ENCODE assay signal across 23 cellular contexts in genomic region chr2:88613921-88614320, GRCh38. TPM values are rescaled to one million over a fixed set of nuclear protein-coding genes. Genes with fewer than 3 reads are reported as not detected.
DNase-seq lines count a peak whose midpoint lies in the region; ATAC-seq and TF ChIP-seq lines count a peak whose summit lies in the region.
"Had no signal": no experiment of that assay in that cellular context is flagged by ENCODE, and none has a peak within 500 bp of the region (broad histone marks: within the 10 kb centered on the region; RNA-seq: fewer than 3 reads in every experiment).

No MANE protein-coding gene starts in this region.

- DNase-seq in hepatocyte (ENCODE audit: low spot score) = no peak
- no peak for DNase-seq in dedifferentiated amniotic fluid mesenchymal stem cell (ENCODE audit: extremely low spot score)
- no peak for DNase-seq in NCI-H2081 treated with DMSO at 0.1 percent for 48 hours (lab: John Stamatoyannopoulos, UW)
- DNase-seq: activated CD4-positive, alpha-beta T cell treated with anti-CD3 and anti-CD28 coated beads, Interleukin-2, amount 50 U/mL, for 48 hours; activated CD4-positive, CD25-positive, alpha-beta regulatory T cell treated with anti-CD3 and anti-CD28 coated beads, Interleukin-2, amount 50 U/mL, for 72 hours; activated T-cell treated with anti-CD3 and anti-CD28 coated beads, Interleukin-2, amount 50 U/mL, for 72 hours; CD8-positive, alpha-beta memory T cell; central memory CD4-positive, alpha-beta T cell; EL; endodermal cell; lower lobe of right lung; naive thymus-derived CD4-positive, alpha-beta T cell; NCI-H1436 treated with DMSO at 0.1 percent for 48 hours; NCI-H2107; sigmoid colon; stimulated activated CD4-positive, alpha-beta T cell treated with anti-CD3 and anti-CD28 coated beads, Interleukin-15, amount 100 ng/mL, for 24 hours; stimulated activated CD4-positive, alpha-beta T cell treated with anti-CD3 and anti-CD28 coated beads, Interleukin-4, amount 100 ng/mL, for 4 hours had no signal

- H3K9me2 ChIP-seq in OCI-LY1 (ENCODE audit: low read depth, low read length) (no peaks in the 10 kb centered on the region), hepatocyte (replicated peaks; ENCODE audit: insufficient read depth) (no peaks in the 10 kb centered on the region)

- no peak overlapping the region for H3K9ac ChIP-seq in BLaER1
- H3K9ac ChIP-seq in OCI-LY1 (ENCODE audit: low read length) = no peak overlapping the region

- H3K9me3 ChIP-seq in BLaER1 = 0 out of 2 replicates have a peak, but pooled peaks cover 8% of the 10 kb centered on the region
- H3K9me3 ChIP-seq in OCI-LY1 (ENCODE audit: low read length) = no peaks in the 10 kb centered on the region
- H3K9me3 ChIP-seq in hepatocyte (ENCODE audit: low read depth) = no peaks in the 10 kb centered on the region
- H3K9me3 ChIP-seq: lower lobe of right lung, sigmoid colon, tibial nerve had no signal

- TF ChIP-seq CTCF in OCI-LY1 (IDR thresholded peaks at IDR 0.05; ENCODE audit: low read length) (no peak), hepatocyte (IDR thresholded peaks at IDR 0.05; ENCODE audit: poor library complexity) (no peak)

- H3K27ac ChIP-seq in BLaER1 = peak overlapping the region; percentile 49; the same call in 1 of the 2 replicates
- peak overlapping the region; percentile 18 for H3K27ac ChIP-seq in OCI-LY1 (ENCODE audit: low read depth, low read length, poor library complexity, severe bottlenecking)
- H3K27ac ChIP-seq in hepatocyte = peak overlapping the region; percentile 45
- H3K27ac ChIP-seq: lower lobe of right lung, sigmoid colon, tibial nerve had no signal

- H3F3A ChIP-seq in OCI-LY1 (ENCODE audit: insufficient read depth, low read length) = no peaks in the 10 kb centered on the region

- H3K27me3 ChIP-seq in BLaER1 (no peaks in the 10 kb centered on the region), OCI-LY1 (ENCODE audit: insufficient read depth, low read length) (no peaks in the 10 kb centered on the region), hepatocyte (no peaks in the 10 kb centered on the region)
- H3K27me3 ChIP-seq: sigmoid colon, tibial nerve had no signal

- H3K79me2 ChIP-seq in OCI-LY1 (ENCODE audit: insufficient read depth, low read length) = peaks cover 34% of the 10 kb centered on the region
- H3K79me2 ChIP-seq in hepatocyte = peaks cover 90% of the 10 kb centered on the region

- H3K36me3 ChIP-seq in BLaER1 (peaks cover 84% of the 10 kb centered on the region), OCI-LY1 (ENCODE audit: insufficient read depth, low read length) (peaks cover 16% of the 10 kb centered on the region; the same call in 1 of the 2 replicates), hepatocyte (replicated peaks; ENCODE audit: insufficient read depth, low read depth) (no peaks in the 10 kb centered on the region)
- H3K36me3 ChIP-seq: sigmoid colon had no signal

- H3K4me2 ChIP-seq in BLaER1 (peak overlapping the region; percentile 71), OCI-LY1 (ENCODE audit: low read length) (no peak overlapping the region), hepatocyte (peak overlapping the region; percentile 5)

- H4K20me1 ChIP-seq in BLaER1 (peaks cover 31% of the 10 kb centered on the region; the same call in 1 of the 2 replicates), OCI-LY1 (ENCODE audit: insufficient read depth, low read length) (no peaks in the 10 kb centered on the region), hepatocyte (ENCODE audit: insufficient read depth, poor library complexity, severe bottlenecking) (peaks cover 36% of the 10 kb centered on the region)

- H3K4me3 ChIP-seq in BLaER1 = no peak overlapping the region
- no peak overlapping the region for H3K4me3 ChIP-seq in OCI-LY1 (ENCODE audit: low read depth, low read length, poor library complexity, severe bottlenecking)
- no peak overlapping the region for H3K4me3 ChIP-seq in hepatocyte
- H3K4me3 ChIP-seq: lower lobe of right lung, sigmoid colon, tibial nerve had no signal

- 71% methylated on average over 4 of the region's 4 CpGs for WGBS in hepatocyte (ENCODE audit: low lambda C conversion rate, missing lambda C conversion rate)

- ATAC-seq in GM18511 (IDR thresholded peaks at IDR 0.05; ENCODE audit: unreplicated experiment) (peak; percentile 1), GM19351 (IDR thresholded peaks at IDR 0.05; ENCODE audit: unreplicated experiment) (no peak), HG03354 (IDR thresholded peaks at IDR 0.05; ENCODE audit: poor library complexity, severe bottlenecking, unreplicated experiment) (no peak)
- ATAC-seq: activated T-cell treated with anti-CD3 and anti-CD28 coated beads, Interleukin-2, amount 50 U/mL, for 72 hours; lower lobe of right lung had no signal

- H3K4me1 ChIP-seq in BLaER1 (peaks cover 86% of the 10 kb centered on the region), OCI-LY1 (ENCODE audit: insufficient read depth, low read length, severe bottlenecking) (peaks cover 74% of the 10 kb centered on the region), hepatocyte (ENCODE audit: insufficient read depth) (peaks cover 5% of the 10 kb centered on the region)

- H2AFZ ChIP-seq in OCI-LY1 (ENCODE audit: low read length) = no peak overlapping the region
- no peak overlapping the region for H2AFZ ChIP-seq in hepatocyte

RNA-seq across cellular contexts. Expression of gene EIF2AK3, which starts 13.3 kb away (rescaled TPM):
- 38.1 and 41.9 TPM in 2 replicates for total RNA-seq in hepatocyte
- 19.5 and 21.0 TPM in 2 replicates for polyA plus RNA-seq in hepatocyte
